Comparison of ENCODE assay signal across 32 cellular contexts in the genomic region with DNA sequence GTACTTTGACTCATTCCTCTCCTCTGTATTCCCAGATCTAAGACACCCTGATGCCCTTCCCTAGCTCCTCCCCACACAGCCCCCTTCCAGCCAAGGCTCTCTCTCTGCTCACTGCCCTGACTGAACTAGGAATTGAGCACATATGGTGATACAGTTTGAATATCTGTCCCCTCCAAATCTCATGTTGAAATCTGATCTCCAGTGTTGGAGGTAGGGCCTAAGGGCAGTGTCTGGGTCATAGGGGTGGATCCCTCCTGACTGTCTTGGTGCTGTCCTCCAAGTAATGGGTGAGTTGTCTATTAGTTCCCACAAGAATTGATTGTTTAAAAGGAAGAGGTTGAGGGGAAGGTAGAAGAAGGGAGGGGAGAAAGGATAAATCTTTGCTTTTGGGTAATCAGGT. TPM values are rescaled to one million over a fixed set of nuclear protein-coding genes. Genes with fewer than 3 reads are reported as not detected.
"Had no signal": no experiment of that assay in that cellular context is flagged by ENCODE, and none has a peak within 500 bp of the region (broad histone marks: within the 10 kb centered on the region; RNA-seq: fewer than 3 reads in every experiment).

No MANE protein-coding gene starts in this region.

- H3K4me3 ChIP-seq: hepatocyte, right atrium auricular region, suprapubic skin, tibial artery, upper lobe of right lung had no signal

- H3K27ac ChIP-seq: epithelial cell of prostate, hepatocyte, parathyroid adenoma, right atrium auricular region, suprapubic skin, upper lobe of right lung, WERI-Rb-1 had no signal

- H3K4me2 ChIP-seq: hepatocyte had no signal

- H3K4me1 ChIP-seq: right atrium auricular region, suprapubic skin had no signal

- H2AFZ ChIP-seq: hepatocyte, parathyroid adenoma had no signal

- H3K9me3 Mint-ChIP-seq: activated CD4-positive, alpha-beta memory T cell treated with anti-CD3 and anti-CD28 coated beads for 36 hours; activated CD4-positive, alpha-beta T cell treated with anti-CD3 and anti-CD28 coated beads, Interleukin-2, amount 10 ng/mL, durations not matched to agents 24 days and 14 days; activated naive CD8-positive, alpha-beta T cell treated with anti-CD3 and anti-CD28 coated beads, Interleukin-2, amount 50 U/mL, for 24 hours; central memory CD8-positive, alpha-beta T cell; T-helper 1 cell treated with Interleukin-12 subunit alpha and Interleukin-12 subunit beta and Interleukin-4 antibody, amounts not matched to agents 30 μg/mL and 1 μg/mL, for 36 hours had no signal

- H3K4me3 Mint-ChIP-seq: activated CD4-positive, alpha-beta memory T cell treated with anti-CD3 and anti-CD28 coated beads for 36 hours; activated CD4-positive, alpha-beta T cell treated with anti-CD3 and anti-CD28 coated beads, Interleukin-2, amount 10 ng/mL, durations not matched to agents 24 days and 14 days; activated naive CD8-positive, alpha-beta T cell treated with anti-CD3 and anti-CD28 coated beads, Interleukin-2, amount 50 U/mL, for 24 hours; central memory CD8-positive, alpha-beta T cell; T-helper 1 cell treated with Interleukin-12 subunit alpha and Interleukin-12 subunit beta and Interleukin-4 antibody, amounts not matched to agents 30 μg/mL and 1 μg/mL, for 36 hours had no signal

- H3K36me3 Mint-ChIP-seq: activated CD4-positive, alpha-beta memory T cell treated with anti-CD3 and anti-CD28 coated beads for 36 hours had no signal

- H3K4me1 Mint-ChIP-seq: activated CD4-positive, alpha-beta T cell treated with anti-CD3 and anti-CD28 coated beads, Interleukin-2, amount 10 ng/mL, durations not matched to agents 24 days and 14 days had no signal

- H3K9me3 ChIP-seq: right atrium auricular region, suprapubic skin, tibial artery, upper lobe of right lung had no signal

- H3K27ac Mint-ChIP-seq: activated CD4-positive, alpha-beta memory T cell treated with anti-CD3 and anti-CD28 coated beads for 36 hours; activated CD4-positive, alpha-beta T cell treated with anti-CD3 and anti-CD28 coated beads, Interleukin-2, amount 10 ng/mL, durations not matched to agents 24 days and 14 days; activated naive CD8-positive, alpha-beta T cell treated with anti-CD3 and anti-CD28 coated beads, Interleukin-2, amount 50 U/mL, for 24 hours; T-helper 1 cell treated with Interleukin-12 subunit alpha and Interleukin-12 subunit beta and Interleukin-4 antibody, amounts not matched to agents 30 μg/mL and 1 μg/mL, for 36 hours had no signal

- H3K36me3 ChIP-seq: right atrium auricular region, suprapubic skin, tibial artery, upper lobe of right lung, WERI-Rb-1 had no signal

- DNase-seq: activated CD4-positive, alpha-beta memory T cell treated with anti-CD3 and anti-CD28 coated beads for 36 hours; activated CD4-positive, alpha-beta T cell treated with anti-CD3 and anti-CD28 coated beads, Interleukin-2, amount 10 ng/mL, durations not matched to agents 24 days and 14 days; activated CD4-positive, CD25-positive, alpha-beta regulatory T cell treated with anti-CD3 and anti-CD28 coated beads, Interleukin-2, amount 50 U/mL, for 72 hours; activated CD8-positive, alpha-beta memory T cell treated with anti-CD3 and anti-CD28 coated beads, Interleukin-2, amount 50 U/mL, for 4 hours; activated gamma-delta T cell treated with Interleukin-2 at 50 U/mL for 16 hours; activated naive CD4-positive, alpha-beta T cell treated with anti-CD3 and anti-CD28 coated beads, Interleukin-2, amount 50 U/mL, for 16 hours; activated naive CD8-positive, alpha-beta T cell treated with anti-CD3 and anti-CD28 coated beads, Interleukin-2, amount 50 U/mL, for 24 hours; activated T-cell treated with anti-CD3 and anti-CD28 coated beads, Interleukin-2, amount 50 U/mL, for 1 hour; amygdala; dermis blood vessel endothelial cell; effector CD4-positive, alpha-beta T cell; left cardiac atrium; left ventricle myocardium superior; occipital lobe; stimulated activated CD4-positive, alpha-beta T cell treated with anti-CD3 and anti-CD28 coated beads, Interleukin-15, amount 100 ng/mL, for 24 hours; stimulated activated CD4-positive, alpha-beta T cell treated with anti-CD3 and anti-CD28 coated beads, Interleukin-2, amount 100 ng/mL, for 24 hours; stimulated activated naive CD4-positive, alpha-beta T cell; T1000; tibial artery; upper lobe of right lung; WERI-Rb-1 had no signal

- H3K9ac ChIP-seq: parathyroid adenoma had no signal

- H3K27me3 Mint-ChIP-seq: central memory CD8-positive, alpha-beta T cell had no signal

- H3K27me3 ChIP-seq: hepatocyte, right atrium auricular region, tibial artery, upper lobe of right lung had no signal

RNA-seq across cellular contexts. Expression of gene CMKLR1, which starts 17.4 kb away (rescaled TPM):
- total RNA-seq: activated CD4-positive, alpha-beta memory T cell treated with anti-CD3 and anti-CD28 coated beads for 36 hours; activated CD4-positive, alpha-beta T cell treated with anti-CD3 and anti-CD28 coated beads, Interleukin-2, amount 10 ng/mL, durations not matched to agents 24 days and 14 days; activated CD8-positive, alpha-beta memory T cell treated with anti-CD3 and anti-CD28 coated beads for 36 hours; bronchial epithelial cell; lung microvascular endothelial cell had no signal
- polyA plus RNA-seq: keratinocyte had no signal
